ENCODE assay signal across 19 cellular contexts in the genomic region with DNA sequence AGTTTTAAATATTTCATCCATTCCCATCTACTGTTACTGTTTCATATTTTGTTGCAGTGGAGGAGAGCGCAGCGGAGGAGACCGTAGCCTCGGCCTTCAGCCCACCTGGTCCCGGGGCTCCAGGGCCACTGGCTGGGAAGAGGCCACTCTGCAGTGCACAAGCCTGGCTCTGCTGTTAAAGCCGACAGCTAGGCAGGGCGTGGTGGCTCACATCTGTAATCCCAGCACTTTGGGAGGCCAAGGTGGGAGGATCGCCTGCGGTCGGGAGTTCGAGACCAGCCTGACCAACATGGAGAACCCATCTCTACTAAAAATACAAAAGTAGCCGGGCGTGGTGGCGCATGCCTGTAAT. TPM values are rescaled to one million over a fixed set of nuclear protein-coding genes. Genes with fewer than 3 reads are reported as not detected.
DNase-seq lines count a peak whose midpoint lies in the region; ATAC-seq, FAIRE-seq and TF ChIP-seq lines count a peak whose summit lies in the region.
"Had no signal": no experiment of that assay in that cellular context is flagged by ENCODE, and none has a peak within 500 bp of the region (broad histone marks: within the 10 kb centered on the region; RNA-seq: fewer than 3 reads in every experiment).

No MANE protein-coding gene starts in this region.

- no peaks in the 10 kb centered on the region for H3K36me3 ChIP-seq in right lobe of liver
- peaks cover 20 to 35% of the 10 kb centered on the region in 2 experiments for H3K36me3 ChIP-seq in HepG2 (replicated peaks in 1 of 2; ENCODE audit: control insufficient read depth in 1 of 2, insufficient read depth in 2 of 2, low read length in 2 of 2)
- H3K36me3 ChIP-seq in MM.1S (replicated peaks; ENCODE audit: insufficient read depth, low read length) = no peaks in the 10 kb centered on the region; the same call in 1 of the 2 replicates
- H3K36me3 ChIP-seq in lower lobe of right lung = peaks cover 28% of the 10 kb centered on the region
- peaks cover 0 to 39% (median 19%) of the 10 kb centered on the region in 4 donors for H3K36me3 ChIP-seq in upper lobe of left lung
- H3K36me3 ChIP-seq: SJCRH30 had no signal

- H3F3A ChIP-seq in MM.1S (ENCODE audit: insufficient read depth, low read length) = peaks cover 30% of the 10 kb centered on the region

- TF ChIP-seq RAD21 in HepG2 (CRISPR knock-in tag; IDR thresholded peaks at IDR 0.05) = no peak

- intact Hi-C loops in right lobe of liver (cut with DNase I) = no loop called here
- intact Hi-C loops in HepG2 (cut with micrococcal nuclease; ENCODE audit: unreplicated experiment) = no loop called here
- intact Hi-C loops in lower lobe of right lung (cut with DNase I) = no loop called here

- POLR2A ChIA-PET in HepG2 (lab: Yijun Ruan, JAX) = no interaction called here

- H3K9ac ChIP-seq in HepG2 (ENCODE audit: insufficient read depth, low read depth, low read length) (no peak overlapping the region), MM.1S (ENCODE audit: low read length) (no peak overlapping the region)

- DNase-seq in right lobe of liver (no peak), HepG2 (ENCODE audit: low spot score) (no peak), MM.1S (no peak), lower lobe of right lung (no peak), upper lobe of left lung (no peak), GF-D8 (lab: John Stamatoyannopoulos, UW) (no peak), NCI-H510A (lab: John Stamatoyannopoulos, UW) (no peak)
- DNase-seq: activated CD8-positive, alpha-beta T cell treated with anti-CD3 and anti-CD28 coated beads, Interleukin-2, amount 10 ng/mL, durations not matched to agents 7 days and 5 days; NCI-H1105; NCI-H226; SJCRH30; tibial artery had no signal

- in situ Hi-C loops in HepG2 (cut with HindIII; ENCODE audit: extremely low pct_ligation_motif_present, low pct_unique_long_range_greater_than_20kb) = loop anchor here (25.0 kb wide), 1 partner anchor 133 kb away; no protein-coding TSS in a partner anchor

- H4K20me1 ChIP-seq in HepG2 (ENCODE audit: insufficient read depth, low read length) (peaks cover 82% of the 10 kb centered on the region), MM.1S (ENCODE audit: insufficient read depth, low read length) (no peaks in the 10 kb centered on the region)

- TF ChIP-seq POLR2A in right lobe of liver (IDR thresholded peaks at IDR 0.05) = no peak
- TF ChIP-seq POLR2A in HepG2 (IDR thresholded peaks at IDR 0.05; ENCODE audit: insufficient read depth in 1 of 2, low read depth in 2 of 2, low read length in 2 of 2) = no peak
- TF ChIP-seq POLR2A in upper lobe of left lung (IDR thresholded peaks at IDR 0.05) = no peak

- H3K4me2 ChIP-seq in HepG2 (ENCODE audit: low read depth, low read length) (no peak overlapping the region), MM.1S (ENCODE audit: low read depth, low read length) (no peak overlapping the region)

- H3K27me3 ChIP-seq in right lobe of liver = no peaks in the 10 kb centered on the region
- no peaks in the 10 kb centered on the region for H3K27me3 ChIP-seq in HepG2 (ENCODE audit: control insufficient read depth in 1 of 2, insufficient read depth in 2 of 2, low read length in 2 of 2)
- H3K27me3 ChIP-seq in MM.1S (replicated peaks; ENCODE audit: insufficient read depth, low read length) = no peaks in the 10 kb centered on the region
- H3K27me3 ChIP-seq in lower lobe of right lung (ENCODE audit: low read depth) = no peaks in the 10 kb centered on the region
- no peaks in the 10 kb centered on the region for H3K27me3 ChIP-seq in upper lobe of left lung
- H3K27me3 ChIP-seq: SJCRH30, tibial artery had no signal

- H2AFZ ChIP-seq in HepG2 (ENCODE audit: low read length) (no peak overlapping the region), MM.1S (ENCODE audit: low read length) (no peak overlapping the region)

- TF ChIP-seq EP300 in HepG2 (IDR thresholded peaks at IDR 0.05; ENCODE audit: low read depth in 2 of 2, low read length in 2 of 2) = no peak
- no peak for TF ChIP-seq EP300 in HepG2 (CRISPR knock-in tag; IDR thresholded peaks at IDR 0.05; ENCODE audit: borderline replicate concordance)
- no peak for TF ChIP-seq EP300 in upper lobe of left lung (IDR thresholded peaks at IDR 0.05)

- H3K9me2 ChIP-seq in MM.1S (replicated peaks; ENCODE audit: insufficient read depth, low read length) = no peaks in the 10 kb centered on the region

- H3K27ac ChIP-seq in right lobe of liver (peak overlapping the region in 2 of 3 donors; percentile 62 to 69), HepG2 (ENCODE audit: extremely low read length, insufficient read depth, low read length) (no peak overlapping the region), MM.1S (ENCODE audit: low read length) (peak overlapping the region; percentile 22; the same call in 1 of the 2 replicates), lower lobe of right lung (peak overlapping the region; percentile 64), upper lobe of left lung (peak overlapping the region; percentile 54 to 83 (median 64))
- H3K27ac ChIP-seq: SJCRH30, tibial artery had no signal

- H3K4me3 ChIP-seq in right lobe of liver = no peak overlapping the region
- H3K4me3 ChIP-seq in HepG2 (replicated peaks in 1 of 3; ENCODE audit: insufficient read depth in 1 of 3, low read depth in 2 of 3, low read length in 3 of 3) = no peak overlapping the region
- H3K4me3 ChIP-seq in MM.1S (ENCODE audit: low read length) = no peak overlapping the region
- no peak overlapping the region for H3K4me3 ChIP-seq in lower lobe of right lung
- no peak overlapping the region for H3K4me3 ChIP-seq in upper lobe of left lung
- H3K4me3 ChIP-seq: SJCRH30, tibial artery had no signal

- FAIRE-seq in HepG2 (lab: Jason Lieb, UNC) = no peak
- FAIRE-seq: colon, keratinocyte had no signal

- BruUV-seq in HepG2 (replicated peaks; lab: Mats Ljungman, UMichigan) = no TSS peak

- 86% methylated on average over 8 of the region's 14 CpGs for WGBS in right lobe of liver (ENCODE audit: insufficient coverage, low coverage, low lambda C conversion rate, missing lambda C conversion rate)
- WGBS in HepG2 (ENCODE audit: low lambda C conversion rate) = 97% methylated on average over 14 of the region's 14 CpGs
- WGBS in upper lobe of left lung, 2 donors = 94 to 96% methylated on average over 10 to 14 of the region's 14 CpGs

- H3K9me3 ChIP-seq in right lobe of liver = no peaks in the 10 kb centered on the region
- H3K9me3 ChIP-seq in HepG2 (ENCODE audit: low read length) = no peaks in the 10 kb centered on the region
- H3K9me3 ChIP-seq in MM.1S (replicated peaks; ENCODE audit: insufficient read depth, low read length) = no peaks in the 10 kb centered on the region
- no peaks in the 10 kb centered on the region for H3K9me3 ChIP-seq in lower lobe of right lung
- no peaks in the 10 kb centered on the region for H3K9me3 ChIP-seq in upper lobe of left lung
- H3K9me3 ChIP-seq: SJCRH30, tibial artery had no signal

- no peaks in the 10 kb centered on the region for H3K4me1 ChIP-seq in right lobe of liver
- no peaks in the 10 kb centered on the region for H3K4me1 ChIP-seq in HepG2 (ENCODE audit: insufficient read depth, low read length)
- peaks cover 39% of the 10 kb centered on the region for H3K4me1 ChIP-seq in MM.1S (ENCODE audit: low read length)
- H3K4me1 ChIP-seq in lower lobe of right lung = peaks cover 93% of the 10 kb centered on the region
- peaks cover 50 to 96% (median 87%) of the 10 kb centered on the region in 4 donors for H3K4me1 ChIP-seq in upper lobe of left lung
- H3K4me1 ChIP-seq: SJCRH30 had no signal

- CTCF ChIA-PET in HepG2 (lab: Yijun Ruan, JAX; ENCODE audit: low intra/inter-chr PET ratio, low total read pairs) = no interaction called here

- TF ChIP-seq CTCF in right lobe of liver (IDR thresholded peaks at IDR 0.05) (no peak), HepG2 (CRISPR knock-in tag; IDR thresholded peaks at IDR 0.05) (no peak), MM.1S (IDR thresholded peaks at IDR 0.05; ENCODE audit: low read length) (no peak), lower lobe of right lung (IDR thresholded peaks at IDR 0.05) (no peak), upper lobe of left lung (IDR thresholded peaks at IDR 0.05) (no peak)

- H3K79me2 ChIP-seq in HepG2 (ENCODE audit: insufficient read depth, low read length) = peaks cover 77% of the 10 kb centered on the region
- H3K79me2 ChIP-seq in MM.1S (ENCODE audit: low read length) = peaks cover 100% of the 10 kb centered on the region

- ATAC-seq in right lobe of liver (no peak), HepG2 (no peak), lower lobe of right lung (no peak), upper lobe of left lung (ENCODE audit: low FRiP score in 2 of 2) (no peak), HG03460 (IDR thresholded peaks at IDR 0.05; ENCODE audit: unreplicated experiment) (no peak)
- ATAC-seq: activated CD8-positive, alpha-beta T cell treated with anti-CD3 and anti-CD28 coated beads, Interleukin-2, amount 10 ng/mL, durations not matched to agents 7 days and 5 days; esophagus mucosa had no signal

RNA-seq across cellular contexts. Expression of a gene that starts 19.5 kb away (rescaled TPM):
- 10 to 100 TPM in 3 of 6 experiments, 1 to 10 TPM in 3; 6.9 to 38.6 (median 13.1) TPM for total RNA-seq in right lobe of liver
- 16.0 and 29.8 TPM in 2 replicates for total RNA-seq in HepG2 (2016; rRNA removed; fragmentation: Illumina TruSeq; extraction: Trizol)
- total RNA-seq in HepG2 (2016; cell fraction: cytosol; rRNA removed; fragmentation: Illumina TruSeq; extraction: Trizol; ENCODE audit: low read depth) = 5.1 and 9.2 TPM in 2 replicates
- total RNA-seq in HepG2 (2016; cell fraction: insoluble cytoplasmic fraction; rRNA removed; fragmentation: Illumina TruSeq; extraction: Trizol) = 14.3 and 34.5 TPM in 2 replicates
- 14.8 and 16.4 TPM in 2 replicates for total RNA-seq in HepG2 (2016; cell fraction: membrane; rRNA removed; fragmentation: Illumina TruSeq; extraction: Trizol)
- 37.9 and 47.2 TPM in 2 replicates for total RNA-seq in HepG2 (2016; cell fraction: nucleus; rRNA removed; fragmentation: Illumina TruSeq; extraction: Trizol)
- 90.6 and 115 TPM in 2 replicates for polyA plus RNA-seq in HepG2 (2011; rRNA removed)
- polyA plus RNA-seq in HepG2 (2011; cell fraction: cytosol; rRNA removed) = 65.4 and 69.9 TPM in 2 replicates
- polyA plus RNA-seq in HepG2 (2011; cell fraction: nucleus; rRNA removed) = 330 and 361 TPM in 2 replicates
- 104 and 122 TPM in 2 replicates for polyA plus RNA-seq in HepG2 (2012)
- polyA plus RNA-seq in HepG2 (2016; cell fraction: cytosol; fragmentation: Illumina TruSeq; extraction: Trizol; ENCODE audit: low read depth) = 3.8 and 4.2 TPM in 2 replicates
- 18.3 and 19.5 TPM in 2 replicates for polyA plus RNA-seq in HepG2 (2016; cell fraction: insoluble cytoplasmic fraction; fragmentation: Illumina TruSeq; extraction: Trizol; ENCODE audit: low read depth)
- polyA plus RNA-seq in HepG2 (2016; cell fraction: membrane; fragmentation: Illumina TruSeq; extraction: Trizol; ENCODE audit: low read depth) = 9.2 and 10.4 TPM in 2 replicates
- 89.7 and 92.4 TPM in 2 replicates for polyA plus RNA-seq in HepG2 (2016; cell fraction: nucleus; fragmentation: Illumina TruSeq; extraction: Trizol; ENCODE audit: insufficient read depth, low read depth)
- 56.1 and 65.1 TPM in 2 replicates for polyA minus RNA-seq in HepG2 (2011; rRNA and poly(A)+ RNA removed; ENCODE audit: low replicate concordance)
- 44.6 and 51.7 TPM in 2 replicates for polyA minus RNA-seq in HepG2 (2011; cell fraction: cytosol; rRNA and poly(A)+ RNA removed)
- polyA minus RNA-seq in HepG2 (2011; cell fraction: nucleus; rRNA and poly(A)+ RNA removed) = 90.3 and 92.4 TPM in 2 replicates
- 475 TPM for total RNA-seq in lower lobe of right lung
- total RNA-seq in upper lobe of left lung = 100 to 1,000 TPM; 403 to 922 (median 538) TPM

RNA-seq across cellular contexts. Expression of a gene that starts 59.0 kb away (rescaled TPM):
- not detected for total RNA-seq in right lobe of liver
- total RNA-seq in HepG2 (2016; rRNA removed; fragmentation: Illumina TruSeq; extraction: Trizol) = not detected in 2 replicates
- total RNA-seq in HepG2 (2016; cell fraction: cytosol; rRNA removed; fragmentation: Illumina TruSeq; extraction: Trizol; ENCODE audit: low read depth) = not detected in 2 replicates
- total RNA-seq in HepG2 (2016; cell fraction: insoluble cytoplasmic fraction; rRNA removed; fragmentation: Illumina TruSeq; extraction: Trizol) = not detected in 2 replicates
- not detected in 2 replicates for total RNA-seq in HepG2 (2016; cell fraction: membrane; rRNA removed; fragmentation: Illumina TruSeq; extraction: Trizol)
- total RNA-seq in HepG2 (2016; cell fraction: nucleus; rRNA removed; fragmentation: Illumina TruSeq; extraction: Trizol) = not detected in 2 replicates
- 0.01 and 0.12 TPM in 2 replicates for polyA plus RNA-seq in HepG2 (2011; rRNA removed)
- 0.03 and 0.06 TPM in 2 replicates for polyA plus RNA-seq in HepG2 (2011; cell fraction: cytosol; rRNA removed)
- 0.18 and 0.36 TPM in 2 replicates for polyA plus RNA-seq in HepG2 (2011; cell fraction: nucleus; rRNA removed)
- polyA plus RNA-seq in HepG2 (2012) = 0.15 and 0.17 TPM in 2 replicates
- polyA plus RNA-seq in HepG2 (2016; cell fraction: cytosol; fragmentation: Illumina TruSeq; extraction: Trizol; ENCODE audit: low read depth) = not detected in 2 replicates
- polyA plus RNA-seq in HepG2 (2016; cell fraction: insoluble cytoplasmic fraction; fragmentation: Illumina TruSeq; extraction: Trizol; ENCODE audit: low read depth) = not detected in 2 replicates
- polyA plus RNA-seq in HepG2 (2016; cell fraction: membrane; fragmentation: Illumina TruSeq; extraction: Trizol; ENCODE audit: low read depth) = not detected in 2 replicates
- polyA plus RNA-seq in HepG2 (2016; cell fraction: nucleus; fragmentation: Illumina TruSeq; extraction: Trizol; ENCODE audit: insufficient read depth, low read depth) = not detected in 2 replicates
- 0.12 and 0.14 TPM in 2 replicates for polyA minus RNA-seq in HepG2 (2011; rRNA and poly(A)+ RNA removed; ENCODE audit: low replicate concordance)
- polyA minus RNA-seq in HepG2 (2011; cell fraction: cytosol; rRNA and poly(A)+ RNA removed) = not detected in 2 replicates
- 0.12 TPM in 1 of 2 replicates, not detected in the other for polyA minus RNA-seq in HepG2 (2011; cell fraction: nucleus; rRNA and poly(A)+ RNA removed)
- total RNA-seq in lower lobe of right lung = 0.12 TPM
- 1 to 10 TPM in 1 of 6 donors, under 1 TPM in 3, not detected in 2; 0.15 to 1.2 (median 0.36) TPM for total RNA-seq in upper lobe of left lung
- total RNA-seq: activated CD8-positive, alpha-beta T cell treated with anti-CD3 and anti-CD28 coated beads, Interleukin-2, amount 10 ng/mL, durations not matched to agents 7 days and 5 days; H4; pulmonary artery endothelial cell had no signal
- polyA plus RNA-seq: AG04450 had no signal
